Comparison of ENCODE assay signal across 12 cellular contexts in genomic region chr15:74630284-74631086, GRCh38. TPM values are rescaled to one million over a fixed set of nuclear protein-coding genes. Genes with fewer than 3 reads are reported as not detected.
DNase-seq lines count a peak whose midpoint lies in the region; ATAC-seq and TF ChIP-seq lines count a peak whose summit lies in the region.
"Had no signal": no experiment of that assay in that cellular context is flagged by ENCODE, and none has a peak within 500 bp of the region (broad histone marks: within the 10 kb centered on the region; RNA-seq: fewer than 3 reads in every experiment).

No MANE protein-coding gene starts in this region.

- dilution Hi-C loops in IMR-90 (cut with HindIII; ENCODE audit: low sequenced_read_pairs, unreplicated experiment): no loop called here

- no peak for TF ChIP-seq CTCF in CD8-positive, alpha-beta T cell (IDR thresholded peaks at IDR 0.05)
- TF ChIP-seq CTCF in IMR-90 (conservative IDR thresholded peaks at IDR 0.05; ENCODE audit: low read depth, low read length): no peak

- no peak overlapping the region for H2BK120ac ChIP-seq in IMR-90 (ENCODE audit: low read depth, low read length)

- peaks cover 86% of the 10 kb centered on the region for H3K36me3 Mint-ChIP-seq in CD8-positive, alpha-beta T cell
- H3K36me3 Mint-ChIP-seq in activated naive CD4-positive, alpha-beta T cell treated with anti-CD3 and anti-CD28 coated beads, Interleukin-2, amount 50 U/mL, for 72 hours: no peaks in the 10 kb centered on the region
- H3K36me3 Mint-ChIP-seq in naive thymus-derived CD8-positive, alpha-beta T cell: peaks cover 0 to 68% (median 22%) of the 10 kb centered on the region in 3 donors

- H3K4ac ChIP-seq in IMR-90 (ENCODE audit: low read depth, low read length): no peak overlapping the region

- no peaks in the 10 kb centered on the region for H3K9me3 ChIP-seq in CD8-positive, alpha-beta T cell (ENCODE audit: low read length)
- no peaks in the 10 kb centered on the region for H3K9me3 ChIP-seq in IMR-90 (ENCODE audit: control insufficient read depth, insufficient read depth, low read length)
- H3K9me3 ChIP-seq: psoas muscle had no signal

- H3K14ac ChIP-seq in IMR-90 (replicated peaks; ENCODE audit: low read depth, low read length): no peak overlapping the region

- H2BK5ac ChIP-seq in IMR-90 (ENCODE audit: low read depth, low read length, poor library complexity, severe bottlenecking): no peak overlapping the region

- TF ChIP-seq RAD21 in IMR-90 (IDR thresholded peaks at IDR 0.05; ENCODE audit: low read length): no peak

- intact Hi-C loops in CD8-positive, alpha-beta T cell (cut with DNase I, micrococcal nuclease): no loop called here
- intact Hi-C loops in IMR-90 (cut with micrococcal nuclease): no loop called here

- peaks cover 62% of the 10 kb centered on the region for H3K36me3 ChIP-seq in CD8-positive, alpha-beta T cell (ENCODE audit: insufficient read depth, low read length)
- peaks cover 80% of the 10 kb centered on the region for H3K36me3 ChIP-seq in IMR-90 (ENCODE audit: control insufficient read depth, insufficient read depth, low read length)

- no peak overlapping the region for H2AK5ac ChIP-seq in IMR-90 (ENCODE audit: low read depth, low read length)

- TSS peak; percentile 42 for BruUV-seq in IMR-90 (replicated peaks; lab: Mats Ljungman, UMichigan)

- H3K18ac ChIP-seq in IMR-90 (ENCODE audit: low read depth, low read length): no peak overlapping the region

- no peaks in the 10 kb centered on the region for H3K9me3 Mint-ChIP-seq in CD8-positive, alpha-beta T cell
- no peaks in the 10 kb centered on the region for H3K9me3 Mint-ChIP-seq in activated naive CD4-positive, alpha-beta T cell treated with anti-CD3 and anti-CD28 coated beads, Interleukin-2, amount 50 U/mL, for 72 hours
- H3K9me3 Mint-ChIP-seq in naive thymus-derived CD8-positive, alpha-beta T cell: no peaks in the 10 kb centered on the region
- H3K9me3 Mint-ChIP-seq: mesothelial cell of epicardium had no signal

- H4K20me1 ChIP-seq in IMR-90 (ENCODE audit: insufficient read depth, low read length): peaks cover 55% of the 10 kb centered on the region

- H4K91ac ChIP-seq in IMR-90 (ENCODE audit: insufficient read depth, low read depth, low read length): no peak overlapping the region

- peak overlapping the region; percentile 45 for H3K27ac Mint-ChIP-seq in CD8-positive, alpha-beta T cell
- peak overlapping the region; percentile 18 to 62 for H3K27ac Mint-ChIP-seq in activated naive CD4-positive, alpha-beta T cell treated with anti-CD3 and anti-CD28 coated beads, Interleukin-2, amount 50 U/mL, for 72 hours
- H3K27ac Mint-ChIP-seq in naive thymus-derived CD8-positive, alpha-beta T cell: peak overlapping the region in 7 of 10 donors; percentile 20 to 72 (median 63)
- H3K27ac Mint-ChIP-seq: mesothelial cell of epicardium had no signal

- in situ Hi-C loops in IMR-90 (cut with MboI; ENCODE audit: low sequenced_read_pairs): no loop called here

- WGBS in IMR-90 (ENCODE audit: extremely low coverage in 2 of 2, insufficient read length in 1 of 2), 2 experiments: no CpG with 5 or more reads among the region's 6 CpGs

- H3K4me3 ChIP-seq in CD8-positive, alpha-beta T cell (ENCODE audit: low read depth, low read length): no peak overlapping the region
- no peak overlapping the region for H3K4me3 ChIP-seq in IMR-90 (ENCODE audit: insufficient read depth, low read depth, low read length)
- H3K4me3 ChIP-seq: psoas muscle had no signal

- peaks cover 39% of the 10 kb centered on the region for H3K4me1 ChIP-seq in CD8-positive, alpha-beta T cell (ENCODE audit: insufficient read depth, low read length)
- H3K4me1 ChIP-seq in IMR-90 (ENCODE audit: control insufficient read depth, insufficient read depth, low read length): no peaks in the 10 kb centered on the region
- H3K4me1 ChIP-seq: psoas muscle had no signal

- H3K56ac ChIP-seq in IMR-90 (ENCODE audit: extremely low read depth, insufficient read depth, low read length): no peak overlapping the region

- POLR2A ChIA-PET in CD8-positive, alpha-beta T cell (lab: Charles Lee): interaction anchor here (0.9 to 2.1 kb wide), 3 partner anchors 9 to 15 kb away, joined by 3 to 8 read pairs (median 7); partner anchors contain the start of gene CLK3
- POLR2A ChIA-PET in IMR-90 (lab: Charles Lee; ENCODE audit: unreplicated experiment): no interaction called here
- POLR2A ChIA-PET in naive thymus-derived CD8-positive, alpha-beta T cell (lab: Charles Lee): interaction anchor here (0.7 to 10.8 kb wide), 3 partner anchors 14 to 217 kb away, joined by 3 to 193 read pairs (median 3); partner anchors contain the start of gene CLK3

- peaks cover 32% of the 10 kb centered on the region for H3K4me1 Mint-ChIP-seq in CD8-positive, alpha-beta T cell (ENCODE audit: low read depth)
- H3K4me1 Mint-ChIP-seq in naive thymus-derived CD8-positive, alpha-beta T cell: peaks cover 22 to 46% (median 44%) of the 10 kb centered on the region in 4 donors

- H3K27me3 Mint-ChIP-seq in CD8-positive, alpha-beta T cell (ENCODE audit: low read depth): no peaks in the 10 kb centered on the region
- H3K27me3 Mint-ChIP-seq in naive thymus-derived CD8-positive, alpha-beta T cell: no peaks in the 10 kb centered on the region

- H2BK20ac ChIP-seq in IMR-90 (ENCODE audit: low read depth, low read length): no peak overlapping the region

- H3K9me1 ChIP-seq in IMR-90 (ENCODE audit: insufficient read depth, low read length): no peaks in the 10 kb centered on the region

- H4K8ac ChIP-seq in IMR-90 (ENCODE audit: low read depth in 2 of 2, low read length in 2 of 2): no peak overlapping the region

- no peak overlapping the region for H2BK15ac ChIP-seq in IMR-90 (ENCODE audit: low read depth, low read length)

- H3K27me3 ChIP-seq in CD8-positive, alpha-beta T cell (ENCODE audit: insufficient read depth, low read length): no peaks in the 10 kb centered on the region
- no peaks in the 10 kb centered on the region for H3K27me3 ChIP-seq in IMR-90 (ENCODE audit: control insufficient read depth, insufficient read depth, low read length)

- no peak overlapping the region for H3K27ac ChIP-seq in CD8-positive, alpha-beta T cell (ENCODE audit: low read depth, low read length)
- no peak overlapping the region for H3K27ac ChIP-seq in IMR-90 (ENCODE audit: insufficient read depth, low read length)
- H3K27ac ChIP-seq: HL-60, psoas muscle had no signal

- no peak overlapping the region for H4K5ac ChIP-seq in IMR-90 (ENCODE audit: low read depth, low read length)

- no peak overlapping the region for H2AFZ ChIP-seq in IMR-90 (replicated peaks; ENCODE audit: low read length, poor library complexity)

- no peak overlapping the region for H3K4me3 Mint-ChIP-seq in CD8-positive, alpha-beta T cell
- H3K4me3 Mint-ChIP-seq in naive thymus-derived CD8-positive, alpha-beta T cell: no peak overlapping the region
- H3K4me3 Mint-ChIP-seq: mesothelial cell of epicardium had no signal

- H3K4me2 ChIP-seq in IMR-90 (ENCODE audit: low read depth, low read length): no peak overlapping the region

- CTCF ChIA-PET in CD8-positive, alpha-beta T cell (lab: Charles Lee): interaction anchor here (0.5 to 29.3 kb wide), 14 partner anchors 9 to 324 kb away, joined by 3 to 730 read pairs (median 7); partner anchors contain the start of genes CLK3 and CSK
- CTCF ChIA-PET in IMR-90 (lab: Yijun Ruan, JAX): interaction anchor here (0.8 to 1.5 kb wide), 2 partner anchors 9 to 138 kb away, joined by 3 read pairs; no protein-coding TSS in a partner anchor

- no peak overlapping the region for H3K9ac ChIP-seq in IMR-90 (ENCODE audit: low read depth, low read length)

- H2AK9ac ChIP-seq in IMR-90 (replicated peaks; ENCODE audit: low read depth, low read length, poor library complexity): no peak overlapping the region

- no peak for ATAC-seq in CD8-positive, alpha-beta T cell
- ATAC-seq in IMR-90 (ENCODE audit: low read depth) (no peak), GM18868 (IDR thresholded peaks at IDR 0.05; ENCODE audit: unreplicated experiment) (no peak)
- no peak for ATAC-seq in activated naive CD4-positive, alpha-beta T cell treated with anti-CD3 and anti-CD28 coated beads, Interleukin-2, amount 50 U/mL, for 72 hours
- ATAC-seq in naive thymus-derived CD8-positive, alpha-beta T cell: no peak
- ATAC-seq: psoas muscle had no signal

- TF ChIP-seq POLR2A in IMR-90 (IDR thresholded peaks at IDR 0.05; ENCODE audit: low read depth, low read length): no peak

- peaks cover 0 to 25% of the 10 kb centered on the region in 2 experiments; a peak in 3 of 4 replicates for H3K79me1 ChIP-seq in IMR-90 (ENCODE audit: low read depth in 1 of 2, low read length in 2 of 2)

- H3K23ac ChIP-seq in IMR-90 (ENCODE audit: low read depth, low read length): no peak overlapping the region

- DNase-seq in CD8-positive, alpha-beta T cell: no peak
- DNase-seq in IMR-90 (no peak), NCI-H2029 treated with DMSO at 0.1 percent for 48 hours (lab: John Stamatoyannopoulos, UW) (no peak)
- no peak for DNase-seq in activated naive CD4-positive, alpha-beta T cell treated with anti-CD3 and anti-CD28 coated beads, Interleukin-2, amount 50 U/mL, for 72 hours (ENCODE audit: low spot score in 2 of 2)
- no peak for DNase-seq in naive thymus-derived CD8-positive, alpha-beta T cell
- no peak for DNase-seq in stimulated activated naive CD4-positive, alpha-beta T cell treated with Interleukin-2 at 50 U/mL for 16 hours (lab: John Stamatoyannopoulos, UW)
- DNase-seq: activated CD4-positive, alpha-beta T cell treated with anti-CD3 and anti-CD28 coated beads, Interleukin-2, amount 50 U/mL, for 1 hour; psoas muscle; stimulated activated CD4-positive, alpha-beta T cell treated with anti-CD3 and anti-CD28 coated beads, Interleukin-4, amount 100 ng/mL, for 1 hour had no signal

TF ChIP-seq in IMR-90, 13 proteins besides CTCF, POLR2A, EP300 and RAD21 (continues in another document):
- TF ChIP-seq CHD1 (IDR thresholded peaks at IDR 0.05; ENCODE audit: low read depth, low read length) (no peak), SMC3 (IDR thresholded peaks at IDR 0.05; ENCODE audit: low read depth, low read length) (no peak), MXI1 (IDR thresholded peaks at IDR 0.05; ENCODE audit: borderline replicate concordance, low read depth, low read length) (no peak), MAFK (IDR thresholded peaks at IDR 0.05; ENCODE audit: low read depth, low read length) (no peak), RFX5 (IDR thresholded peaks at IDR 0.05; ENCODE audit: low read depth, low read length) (no peak), BHLHE40 (IDR thresholded peaks at IDR 0.05; ENCODE audit: low read depth, low read length) (no peak)

RNA-seq across cellular contexts. Expression of gene CLK3, which starts 14.8 kb away (rescaled TPM):
- total RNA-seq in CD8-positive, alpha-beta T cell: 100 to 1,000 TPM; 246 to 262 TPM
- 114 and 117 TPM in 2 replicates for total RNA-seq in IMR-90 (2012; rRNA removed)
- 77.0 and 84.7 TPM in 2 replicates for polyA plus RNA-seq in IMR-90 (2012; rRNA removed)
- polyA plus RNA-seq in IMR-90 (2012; cell fraction: cytosol; rRNA removed): 109 and 121 TPM in 2 replicates
- polyA plus RNA-seq in IMR-90 (2012; cell fraction: nucleus; rRNA removed; ENCODE audit: low replicate concordance): 295 and 379 TPM in 2 replicates
- total RNA-seq in activated naive CD4-positive, alpha-beta T cell treated with anti-CD3 and anti-CD28 coated beads, Interleukin-2, amount 50 U/mL, for 72 hours: 100 to 1,000 TPM; 160 to 176 TPM
- total RNA-seq in naive thymus-derived CD8-positive, alpha-beta T cell: 100 to 1,000 TPM; 223 to 227 TPM
- polyA plus RNA-seq in naive thymus-derived CD8-positive, alpha-beta T cell: 10 to 100 TPM; 49.0 to 92.8 (median 55.1) TPM
